ENCODE assay signal across 1 cellular context in the genomic region with DNA sequence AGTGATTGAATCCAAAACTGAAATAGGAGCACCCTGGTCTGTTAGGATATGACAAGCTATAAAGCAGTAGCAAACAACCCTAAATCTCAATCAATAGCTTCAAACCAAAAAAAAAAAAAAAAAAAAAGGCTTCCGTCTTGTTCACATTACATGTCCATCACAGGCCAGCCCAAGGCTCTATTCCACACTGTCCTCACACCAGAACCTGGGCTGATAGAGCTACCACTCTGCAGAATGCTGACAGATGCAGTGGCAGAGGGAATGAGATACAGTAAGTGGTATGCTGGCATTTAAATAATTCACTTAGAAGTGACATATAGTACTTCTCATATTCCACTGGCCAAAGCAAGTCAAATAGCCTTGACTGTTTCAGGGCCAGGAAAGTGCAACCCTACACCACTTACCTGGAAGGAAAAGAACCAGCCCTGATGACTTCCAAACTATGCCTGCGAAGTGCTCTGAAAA.
TF ChIP-seq lines count a peak whose summit lies in the region.

No MANE protein-coding gene starts in this region.

TF ChIP-seq in Ishikawa, 13 proteins besides CTCF, POLR2A, EP300 and RAD21 (continued from another document):
- TF ChIP-seq TAF1 (IDR thresholded peaks at IDR 0.05; ENCODE audit: low read depth): no peak
